Comparison of ENCODE assay signal across 8 cellular contexts in genomic region chrX:149939271-149940014, GRCh38. TPM values are rescaled to one million over a fixed set of nuclear protein-coding genes. Genes with fewer than 3 reads are reported as not detected.
A peak's percentile ranks its signal among the peaks of the same experiment; 100 is the strongest.
DNase-seq lines count a peak whose midpoint lies in the region; ATAC-seq and TF ChIP-seq lines count a peak whose summit lies in the region.

No MANE protein-coding gene starts in this region.

- peaks cover 3% of the 10 kb centered on the region for H3K36me3 Mint-ChIP-seq in CD4-positive, alpha-beta T cell (ENCODE audit: low read depth)
- peaks cover 3% of the 10 kb centered on the region for H3K36me3 Mint-ChIP-seq in neural crest cell (ENCODE audit: low read depth)

- ATAC-seq in CD4-positive, alpha-beta T cell (ENCODE audit: poor library complexity) = peak; percentile 28
- peak; percentile 7 for ATAC-seq in GM21786 (IDR thresholded peaks at IDR 0.05; ENCODE audit: unreplicated experiment)
- ATAC-seq in stimulated activated naive CD8-positive, alpha-beta T cell treated with anti-CD3 and anti-CD28 coated beads, Interleukin-15, Interleukin-2, amounts not matched to agents 100 U/mL and 50 U/mL, for 24 hours = peak; percentile 15

- no peaks in the 10 kb centered on the region for H3K27me3 Mint-ChIP-seq in CD4-positive, alpha-beta T cell
- H3K27me3 Mint-ChIP-seq in neural crest cell (ENCODE audit: low read depth) = no peaks in the 10 kb centered on the region

- no peak for TF ChIP-seq CTCF in CD4-positive, alpha-beta T cell (IDR thresholded peaks at IDR 0.05)
- TF ChIP-seq CTCF in fibroblast of villous mesenchyme (IDR thresholded peaks at IDR 0.05; ENCODE audit: insufficient read depth, low read depth, low read length) (no peak), neural crest cell (conservative IDR thresholded peaks at IDR 0.05) (no peak)

- POLR2A ChIA-PET in CD4-positive, alpha-beta T cell (lab: Charles Lee) = interaction anchor here (0.9 to 4.0 kb wide), 11 partner anchors 399 to 1457 kb away, joined by 3 to 102 read pairs (median 6); partner anchors contain the start of genes EOLA1, IDS, MTM1 and MTMR1

- peak overlapping the region; percentile 66 for H3K4me3 ChIP-seq in fibroblast of villous mesenchyme (ENCODE audit: low read depth, low read length)

- H3K9me3 Mint-ChIP-seq in CD4-positive, alpha-beta T cell = no peaks in the 10 kb centered on the region
- H3K9me3 Mint-ChIP-seq in neural crest cell = no peaks in the 10 kb centered on the region

- peak; percentile 79 to 91 (median 85) for DNase-seq in CD4-positive, alpha-beta T cell
- DNase-seq in M059J (ENCODE audit: low read depth) (peak; percentile 94), SHP77 treated with DMSO at 0.1 percent for 48 hours (lab: John Stamatoyannopoulos, UW) (peak; percentile 21), fibroblast of villous mesenchyme (ENCODE audit: low read depth) (peak; percentile 96), neural crest cell (ENCODE audit: low read depth, low spot score) (peak; percentile 77)
- DNase-seq in activated effector memory CD4-positive, alpha-beta T cell treated with anti-CD3 and anti-CD28 coated beads, Interleukin-2, amount 50 U/mL, for 16 hours = peak; percentile 94
- peak; percentile 90 for DNase-seq in stimulated activated naive CD8-positive, alpha-beta T cell treated with anti-CD3 and anti-CD28 coated beads, Interleukin-15, Interleukin-2, amounts not matched to agents 100 U/mL and 50 U/mL, for 24 hours

- intact Hi-C loops in CD4-positive, alpha-beta T cell (cut with DNase I, micrococcal nuclease) = no loop called here

- peak overlapping the region; percentile 94 for H3K4me3 Mint-ChIP-seq in CD4-positive, alpha-beta T cell
- H3K4me3 Mint-ChIP-seq in neural crest cell = peak overlapping the region; percentile 94

- no peaks in the 10 kb centered on the region for H3K4me1 Mint-ChIP-seq in CD4-positive, alpha-beta T cell (ENCODE audit: low read depth)
- H3K4me1 Mint-ChIP-seq in neural crest cell = no peaks in the 10 kb centered on the region

- H3K27me3 ChIP-seq in CD4-positive, alpha-beta T cell (ENCODE audit: control insufficient read depth, insufficient read depth, low read length) = no peaks in the 10 kb centered on the region

- H3K9me3 ChIP-seq in CD4-positive, alpha-beta T cell (ENCODE audit: control insufficient read depth, low read length) = no peaks in the 10 kb centered on the region

- CTCF ChIA-PET in CD4-positive, alpha-beta T cell (lab: Charles Lee) = interaction anchor here (0.9 to 1.3 kb wide), 2 partner anchors 399 to 426 kb away, joined by 3 read pairs; partner anchors contain the start of gene EOLA1

- H3K27ac ChIP-seq in CD4-positive, alpha-beta T cell (ENCODE audit: low read depth, low read length) = peak overlapping the region; percentile 53

- H3K27ac Mint-ChIP-seq in CD4-positive, alpha-beta T cell = peak overlapping the region; percentile 95
- peak overlapping the region; percentile 94 for H3K27ac Mint-ChIP-seq in neural crest cell (ENCODE audit: unreplicated experiment)

RNA-seq across cellular contexts. Expression of gene EOLA2, which starts 1.2 kb away (rescaled TPM):
- 10 to 100 TPM; 48.7 to 54.7 TPM for total RNA-seq in CD4-positive, alpha-beta T cell
- 20.9 and 42.1 TPM in 2 replicates for total RNA-seq in M059J (2014; rRNA removed; shearing (Covaris generic))
- total RNA-seq in fibroblast of villous mesenchyme (16.4 and 23.2 TPM in 2 replicates), neural crest cell (33.8 and 36.2 TPM in 2 replicates)

RNA-seq across cellular contexts. Expression of gene HSFX4, which starts 10.1 kb away (rescaled TPM):
- total RNA-seq in CD4-positive, alpha-beta T cell = not detected
- total RNA-seq in M059J (2014; rRNA removed; shearing (Covaris generic)) = not detected in 2 replicates
- total RNA-seq in fibroblast of villous mesenchyme (not detected in 2 replicates), neural crest cell (not detected in 2 replicates)

RNA-seq across cellular contexts. Expression of gene MAGEA8, which starts 58.5 kb away (rescaled TPM):
- not detected for total RNA-seq in CD4-positive, alpha-beta T cell
- total RNA-seq in M059J (2014; rRNA removed; shearing (Covaris generic)) = not detected in 2 replicates
- not detected in 2 replicates for total RNA-seq in fibroblast of villous mesenchyme
- not detected in 2 replicates for total RNA-seq in neural crest cell

Comparison
In these comparisons a context has a peak if more than half of its experiments do, and no peak if none do; other contexts are left out.
1. Peak in every context shown above with its lines: DNase-seq, ATAC-seq, H3K4me3 ChIP-seq and H3K27ac ChIP-seq.
2. DNase-seq: peak in every context shown above with its lines; median percentile 96 in fibroblast of villous mesenchyme; 94 in M059J; 94 in activated effector memory CD4-positive, alpha-beta T cell treated with anti-CD3 and anti-CD28 coated beads, Interleukin-2, amount 50 U/mL, for 16 hours; 90 in stimulated activated naive CD8-positive, alpha-beta T cell treated with anti-CD3 and anti-CD28 coated beads, Interleukin-15, Interleukin-2, amounts not matched to agents 100 U/mL and 50 U/mL, for 24 hours; 85 in CD4-positive, alpha-beta T cell; 77 in neural crest cell; 21 in SHP77 treated with DMSO at 0.1 percent for 48 hours.